ENCODE assay signal across 2 cellular contexts in genomic region chr2:65075176-65075575, GRCh38.
TF ChIP-seq lines count a peak whose summit lies in the region.

No MANE protein-coding gene starts in this region.

TF ChIP-seq in K562, 482 proteins besides CTCF, POLR2A, EP300 and RAD21:
- 0 out of 4 replicates have a peak, but pooled peaks of 1 of the 2 experiments have one; percentile 44 for TF ChIP-seq KDM1A (IDR thresholded peaks at IDR 0.05)
- TF ChIP-seq GTF2B (IDR thresholded peaks at IDR 0.05; ENCODE audit: extremely low read depth, insufficient read length), result no peak
- TF ChIP-seq ATF7 (IDR thresholded peaks at IDR 0.05), result peak; percentile 11; the same call in 1 of the 2 replicates
- TF ChIP-seq ZNF592 (IDR thresholded peaks at IDR 0.05), result 0 out of 2 replicates have a peak, but pooled peaks have one; percentile 4
- no peak for TF ChIP-seq GATAD2B (IDR thresholded peaks at IDR 0.05; ENCODE audit: borderline replicate concordance)
- no peak for TF ChIP-seq ELF4 (CRISPR knock-in tag; IDR thresholded peaks at IDR 0.05)
- no peak for TF ChIP-seq ATF1 (CRISPR knock-in tag; IDR thresholded peaks at IDR 0.05)
- peak; percentile 48; the same call in 1 of the 2 replicates for TF ChIP-seq ATF1 (tag; IDR thresholded peaks at IDR 0.05)
- no peak for TF ChIP-seq MCM7 (IDR thresholded peaks at IDR 0.05)
- no peak for TF ChIP-seq TFAM (CRISPR knock-in tag; conservative IDR thresholded peaks at IDR 0.05)

TF ChIP-seq in WTC11, 78 proteins besides CTCF, POLR2A, EP300 and RAD21:
- TF ChIP-seq SMAD4 (CRISPR knock-in tag; IDR thresholded peaks at IDR 0.05) (no peak), PREB (CRISPR knock-in tag; IDR thresholded peaks at IDR 0.05; ENCODE audit: borderline replicate concordance) (no peak), MYBL2 (CRISPR knock-in tag; IDR thresholded peaks at IDR 0.05) (no peak), ERG (CRISPR knock-in tag; IDR thresholded peaks at IDR 0.05) (no peak), CDX4 (CRISPR knock-in tag; IDR thresholded peaks at IDR 0.05; ENCODE audit: borderline replicate concordance) (no peak), ZNF425 (CRISPR knock-in tag; conservative IDR thresholded peaks at IDR 0.05) (no peak), ATF2 (CRISPR knock-in tag; IDR thresholded peaks at IDR 0.05; ENCODE audit: borderline replicate concordance, low read depth) (no peak), FOXP1 (CRISPR knock-in tag; IDR thresholded peaks at IDR 0.05; ENCODE audit: borderline replicate concordance) (no peak), PRDM15 (CRISPR knock-in tag; IDR thresholded peaks at IDR 0.05) (no peak), ZNF232 (CRISPR knock-in tag; IDR thresholded peaks at IDR 0.05) (no peak), ATF6 (CRISPR knock-in tag; IDR thresholded peaks at IDR 0.05) (no peak), JAZF1 (CRISPR knock-in tag; IDR thresholded peaks at IDR 0.05) (no peak), NFE2L1 (CRISPR knock-in tag; IDR thresholded peaks at IDR 0.05) (no peak), ZNF532 (CRISPR knock-in tag; IDR thresholded peaks at IDR 0.05; ENCODE audit: borderline replicate concordance) (no peak), E2F4 (CRISPR knock-in tag; IDR thresholded peaks at IDR 0.05; ENCODE audit: borderline replicate concordance, low read depth) (no peak)
TF ChIP-seq in WTC11: peak in this region for 0.
